In the genomic region with DNA sequence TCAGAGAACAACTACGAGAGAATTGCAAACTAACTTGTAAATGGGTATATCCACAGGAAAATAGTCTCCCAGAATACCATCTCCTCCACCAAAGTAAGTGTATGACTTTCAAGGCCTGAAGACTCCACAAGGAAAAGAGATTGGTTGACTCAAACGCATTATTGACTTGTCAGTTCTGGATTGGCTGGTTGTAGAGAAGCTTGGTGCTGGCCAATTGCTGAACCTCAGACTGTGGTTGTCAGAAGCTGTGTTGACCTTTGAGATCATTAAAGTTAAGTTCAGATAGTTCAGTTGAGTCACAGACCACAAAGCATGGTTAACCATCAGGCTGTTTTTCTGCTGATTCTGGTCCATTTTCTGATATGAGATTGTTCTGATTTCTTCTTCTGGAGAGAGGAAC, we compare ENCODE assay signal across 13 cellular contexts.
DNase-seq lines count a peak whose midpoint lies in the region; TF ChIP-seq lines count a peak whose summit lies in the region.
"Had no signal": no experiment of that assay in that cellular context is flagged by ENCODE, and none has a peak within 500 bp of the region (broad histone marks: within the 10 kb centered on the region; RNA-seq: fewer than 3 reads in every experiment).

No MANE protein-coding gene starts in this region.

- DNase-seq in Caki2 (ENCODE audit: low read depth) (peak; percentile 16), M059J (ENCODE audit: low read depth) (peak; percentile 5), astrocyte of the spinal cord (ENCODE audit: low read depth, low spot score) (peak; percentile 3), kidney tubule cell (ENCODE audit: low spot score) (peak; percentile 30), NCI-H1436 treated with DMSO at 0.1 percent for 48 hours (lab: John Stamatoyannopoulos, UW) (no peak), NCI-H69 (lab: John Stamatoyannopoulos, UW) (no peak)
- DNase-seq in effector CD8-positive, alpha-beta T cell (lab: John Stamatoyannopoulos, UW), result no peak
- DNase-seq: CD8-positive, alpha-beta T cell; H7; IMR-90 had no signal

- no peak for TF ChIP-seq CTCF in astrocyte of the spinal cord (IDR thresholded peaks at IDR 0.05; ENCODE audit: low read depth, low read length)

- in situ Hi-C loops in Caki2 (cut with HindIII; ENCODE audit: low pct_unique_long_range_greater_than_20kb, low sequenced_read_pairs) (no loop called here), astrocyte of the spinal cord (cut with HindIII; ENCODE audit: low sequenced_read_pairs) (no loop called here)

- no peak overlapping the region for H3K4me3 ChIP-seq in astrocyte of the spinal cord (ENCODE audit: low read depth, low read length)
- H3K4me3 ChIP-seq: A549, GM12878, GM23338 had no signal

Comparison
In these comparisons a context has a peak if more than half of its experiments do, and no peak if none do; other contexts are left out.
1. DNase-seq: peak in Caki2 (single experiment), M059J (single experiment), astrocyte of the spinal cord (single experiment) and kidney tubule cell (single experiment); none in NCI-H1436 treated with DMSO at 0.1 percent for 48 hours (single experiment), effector CD8-positive, alpha-beta T cell (single experiment) and NCI-H69 (single experiment).